ENCODE assay signal across 11 cellular contexts in genomic region chr1:156897078-156897825, GRCh38. TPM values are rescaled to one million over a fixed set of nuclear protein-coding genes. Genes with fewer than 3 reads are reported as not detected.
A peak's percentile ranks its signal among the peaks of the same experiment; 100 is the strongest.
DNase-seq lines count a peak whose midpoint lies in the region; ATAC-seq and TF ChIP-seq lines count a peak whose summit lies in the region.
"Had no signal": no experiment of that assay in that cellular context is flagged by ENCODE, and none has a peak within 500 bp of the region (broad histone marks: within the 10 kb centered on the region; RNA-seq: fewer than 3 reads in every experiment).

No MANE protein-coding gene starts in this region.

- H3K9me3 ChIP-seq in GM23248 (ENCODE audit: low read depth) (no peaks in the 10 kb centered on the region), SK-N-SH (no peaks in the 10 kb centered on the region)

- POLR2A ChIA-PET in SK-N-SH (lab: Yijun Ruan, JAX), result interaction anchor here (0.6 kb wide), 1 partner anchor 16 kb away, joined by 3 read pairs; no protein-coding TSS in a partner anchor

- no peak for TF ChIP-seq EP300 in SK-N-SH (IDR thresholded peaks at IDR 0.05; ENCODE audit: borderline replicate concordance in 1 of 2, low read depth in 1 of 2, low read length in 1 of 2)

- WGBS in GM23248 (ENCODE audit: low coverage in 1 of 2, low lambda C conversion rate in 2 of 2, missing lambda C conversion rate in 2 of 2), 2 experiments, result 66 to 71% methylated on average over 14 of the region's 14 CpGs
- 52% methylated on average over 9 of the region's 14 CpGs for WGBS in SK-N-SH (ENCODE audit: low lambda C conversion rate)

- no peaks in the 10 kb centered on the region for H4K20me1 ChIP-seq in GM23248 (ENCODE audit: insufficient read depth)
- no peaks in the 10 kb centered on the region for H4K20me1 ChIP-seq in SK-N-SH (ENCODE audit: insufficient read depth)

- H3K36me3 ChIP-seq in GM23248 (ENCODE audit: low read depth) (no peaks in the 10 kb centered on the region), SK-N-SH (replicated peaks in 1 of 2; ENCODE audit: control insufficient read depth in 1 of 2, insufficient read depth in 2 of 2, low read length in 1 of 2) (no peaks in the 10 kb centered on the region)

- no peak for TF ChIP-seq CTCF in SK-N-SH (IDR thresholded peaks at IDR 0.05)
- TF ChIP-seq CTCF in fibroblast of villous mesenchyme (IDR thresholded peaks at IDR 0.05; ENCODE audit: insufficient read depth, low read depth, low read length), result no peak

- no peak for TF ChIP-seq RAD21 in SK-N-SH (IDR thresholded peaks at IDR 0.05; ENCODE audit: low read length)

- CTCF ChIA-PET in SK-N-SH (lab: Yijun Ruan, JAX), result interaction anchor here (0.6 to 9.4 kb wide), 11 partner anchors 14 to 238 kb away, joined by 3 to 110 read pairs (median 4); no protein-coding TSS in a partner anchor

- H3K4me2 ChIP-seq in GM23248 (ENCODE audit: unreplicated experiment) (peak overlapping the region; percentile 86), SK-N-SH (peak overlapping the region; percentile 77)

- H3K9ac ChIP-seq in GM23248 (peak overlapping the region; percentile 72), SK-N-SH (peak overlapping the region; percentile 74)

- DNase-seq in GM23248, result peak; percentile 91
- no peak for DNase-seq in SK-N-SH
- peak; percentile 72 for DNase-seq in fibroblast of villous mesenchyme (ENCODE audit: low read depth)
- DNase-seq in SHP77 (lab: John Stamatoyannopoulos, UW), result no peak
- DNase-seq in HUDEP-2 (lab: John Stamatoyannopoulos, UW; ENCODE audit: unreplicated experiment in 76 of 76), result no peak
- no peak for DNase-seq in activated CD4-positive, alpha-beta T cell treated with anti-CD3 and anti-CD28 coated beads for 4 hours
- DNase-seq: activated naive CD8-positive, alpha-beta T cell treated with anti-CD3 and anti-CD28 coated beads, Interleukin-2, amount 50 U/mL, for 24 hours; GOT3; T-cell had no signal

- ATAC-seq in HG03095 (IDR thresholded peaks at IDR 0.05; ENCODE audit: unreplicated experiment), result no peak
- ATAC-seq: activated naive CD8-positive, alpha-beta T cell treated with anti-CD3 and anti-CD28 coated beads, Interleukin-2, amount 50 U/mL, for 24 hours had no signal

- peak overlapping the region; percentile 95 for H3K27ac ChIP-seq in GM23248
- peak overlapping the region; percentile 87 to 96 for H3K27ac ChIP-seq in SK-N-SH (ENCODE audit: low read depth in 2 of 2, low read length in 1 of 2)
- peak overlapping the region in 13 of 21 experiments; percentile 4 to 74 (median 34) for H3K27ac ChIP-seq in skin epidermis

- H3K9me2 ChIP-seq in GM23248 (ENCODE audit: insufficient read depth) (no peaks in the 10 kb centered on the region), SK-N-SH (no peaks in the 10 kb centered on the region)

- H3K4me3 ChIP-seq in GM23248 (peak overlapping the region; percentile 54), SK-N-SH (ENCODE audit: low read depth in 2 of 2, low read length in 1 of 2) (peak overlapping the region in 1 of 2 experiments; percentile 38; a peak in 1 of 4 replicates), fibroblast of villous mesenchyme (ENCODE audit: low read depth, low read length) (no peak overlapping the region), skin epidermis (no peak overlapping the region)

- in situ Hi-C loops in GM23248 (cut with MboI), result no loop called here

- H3K79me2 ChIP-seq in GM23248 (ENCODE audit: insufficient read depth) (no peaks in the 10 kb centered on the region), SK-N-SH (ENCODE audit: insufficient read depth) (no peaks in the 10 kb centered on the region)

- H2AFZ ChIP-seq in GM23248 (no peak overlapping the region), SK-N-SH (ENCODE audit: low read depth) (no peak overlapping the region)

- H3K4me1 ChIP-seq in GM23248 (ENCODE audit: insufficient read depth) (peaks cover 43% of the 10 kb centered on the region), SK-N-SH (ENCODE audit: control insufficient read depth in 1 of 2, insufficient read depth in 2 of 2, low read depth in 1 of 2, low read length in 1 of 2) (peaks cover 40 to 63% of the 10 kb centered on the region in 2 experiments; a peak in 3 of 4 replicates)

- H3K27me3 ChIP-seq in GM23248 (replicated peaks; ENCODE audit: insufficient read depth) (no peaks in the 10 kb centered on the region), SK-N-SH (ENCODE audit: insufficient read depth) (no peaks in the 10 kb centered on the region)

- H3F3A ChIP-seq in GM23248 (ENCODE audit: insufficient read depth) (peaks cover 19% of the 10 kb centered on the region), SK-N-SH (replicated peaks; ENCODE audit: insufficient read depth) (peaks cover 24% of the 10 kb centered on the region)

TF ChIP-seq in SK-N-SH, 30 proteins besides CTCF, POLR2A, EP300 and RAD21:
- TF ChIP-seq MAX (IDR thresholded peaks at IDR 0.05; ENCODE audit: low read depth), result no peak
- no peak for TF ChIP-seq IRF3 (IDR thresholded peaks at IDR 0.05; ENCODE audit: low read depth, low read length)
- peak; percentile 82; the same call in 1 of the 2 replicates for TF ChIP-seq FOSL2 (IDR thresholded peaks at IDR 0.05; ENCODE audit: borderline replicate concordance, low read depth)
- TF ChIP-seq EZH2phosphoT487 (IDR thresholded peaks at IDR 0.05; ENCODE audit: borderline replicate concordance, low read depth), result no peak
- TF ChIP-seq GABPA (IDR thresholded peaks at IDR 0.05; ENCODE audit: low read depth), result no peak
- TF ChIP-seq MEF2A (IDR thresholded peaks at IDR 0.05; ENCODE audit: borderline replicate concordance, low read depth), result no peak
- TF ChIP-seq NFIC (IDR thresholded peaks at IDR 0.05; ENCODE audit: borderline replicate concordance), result no peak
- no peak for TF ChIP-seq NRF1 (IDR thresholded peaks at IDR 0.05; ENCODE audit: low read depth, low read length)

RNA-seq across cellular contexts. Expression of gene PEAR1, which starts 3.7 kb away (rescaled TPM):
- total RNA-seq in GM23248 (2014; rRNA removed; shearing (Covaris generic)), result 1.0 and 2.2 TPM in 2 replicates
- polyA plus RNA-seq in GM23248 (2016; fragmentation: Nextera tagmentation; extraction: Ambion mirVana) (0.71 and 1.2 TPM in 2 replicates), SK-N-SH (2012; rRNA removed) (1.2 and 1.7 TPM in 2 replicates)
- polyA plus RNA-seq in SK-N-SH (2012; cell fraction: cytosol; rRNA removed), result 0.68 and 1.3 TPM in 2 replicates
- polyA plus RNA-seq in SK-N-SH (2012; cell fraction: nucleus; rRNA removed), result 6.6 and 6.8 TPM in 2 replicates
- total RNA-seq in fibroblast of villous mesenchyme, result 11.3 and 12.1 TPM in 2 replicates

RNA-seq across cellular contexts. Expression of gene LRRC71, which starts 23.2 kb away (rescaled TPM):
- total RNA-seq in GM23248 (2014; rRNA removed; shearing (Covaris generic)), result 0.32 TPM in 1 of 2 replicates, not detected in the other
- not detected in 2 replicates for polyA plus RNA-seq in GM23248 (2016; fragmentation: Nextera tagmentation; extraction: Ambion mirVana)
- polyA plus RNA-seq in SK-N-SH (2012; rRNA removed), result 0.03 TPM in 1 of 2 replicates, not detected in the other
- polyA plus RNA-seq in SK-N-SH (2012; cell fraction: cytosol; rRNA removed), result 0.04 and 0.09 TPM in 2 replicates
- 0.07 and 0.25 TPM in 2 replicates for polyA plus RNA-seq in SK-N-SH (2012; cell fraction: nucleus; rRNA removed)
- not detected in 2 replicates for total RNA-seq in fibroblast of villous mesenchyme
- total RNA-seq: T-cell had no signal

RNA-seq across cellular contexts. Expression of gene NTRK1, which starts 36.6 kb away (rescaled TPM):
- total RNA-seq in GM23248 (2014; rRNA removed; shearing (Covaris generic)), result 0.11 TPM in 1 of 2 replicates, not detected in the other
- 0.08 and 0.09 TPM in 2 replicates for polyA plus RNA-seq in GM23248 (2016; fragmentation: Nextera tagmentation; extraction: Ambion mirVana)
- polyA plus RNA-seq in SK-N-SH (2012; rRNA removed), result 0.97 and 3.3 TPM in 2 replicates
- polyA plus RNA-seq in SK-N-SH (2012; cell fraction: cytosol; rRNA removed), result 0.89 and 3.0 TPM in 2 replicates
- polyA plus RNA-seq in SK-N-SH (2012; cell fraction: nucleus; rRNA removed), result 6.3 and 10.5 TPM in 2 replicates
- total RNA-seq in fibroblast of villous mesenchyme, result not detected in 2 replicates

RNA-seq across cellular contexts. Expression of gene INSRR, which starts 38.3 kb away (rescaled TPM):
- not detected in 2 replicates for total RNA-seq in GM23248 (2014; rRNA removed; shearing (Covaris generic))
- polyA plus RNA-seq in GM23248 (2016; fragmentation: Nextera tagmentation; extraction: Ambion mirVana) (0.09 TPM in 1 of 2 replicates, not detected in the other), SK-N-SH (2012; rRNA removed) (0.20 and 0.63 TPM in 2 replicates)
- polyA plus RNA-seq in SK-N-SH (2012; cell fraction: cytosol; rRNA removed), result 0.15 and 0.47 TPM in 2 replicates
- 3.0 and 4.8 TPM in 2 replicates for polyA plus RNA-seq in SK-N-SH (2012; cell fraction: nucleus; rRNA removed)
- not detected in 2 replicates for total RNA-seq in fibroblast of villous mesenchyme

Comparison
In these comparisons a context has a peak if more than half of its experiments do, and no peak if none do; other contexts are left out.
1. DNase-seq: peak in GM23248 (single experiment) and fibroblast of villous mesenchyme (single experiment); none in SK-N-SH (single experiment), SHP77 (0 of 2), HUDEP-2 (0 of 76) and activated CD4-positive, alpha-beta T cell treated with anti-CD3 and anti-CD28 coated beads for 4 hours (0 of 2).
2. H3K27ac ChIP-seq: peak in every context shown above with its lines; median percentile 95 in GM23248; 92 in SK-N-SH; 34 in skin epidermis.